In genomic region chr17:79131701-79132100, GRCh38 we compare ENCODE assay signal across 23 cellular contexts. TPM values are rescaled to one million over a fixed set of nuclear protein-coding genes. Genes with fewer than 3 reads are reported as not detected.
A peak's percentile ranks its signal among the peaks of the same experiment; 100 is the strongest.
DNase-seq lines count a peak whose midpoint lies in the region; ATAC-seq, FAIRE-seq and TF ChIP-seq lines count a peak whose summit lies in the region.
"Had no signal": no experiment of that assay in that cellular context is flagged by ENCODE, and none has a peak within 500 bp of the region (broad histone marks: within the 10 kb centered on the region; RNA-seq: fewer than 3 reads in every experiment).

No MANE protein-coding gene starts in this region.

- DNase-seq in NCI-H1105 treated with DMSO at 0.1 percent for 48 hours (lab: John Stamatoyannopoulos, UW) (peak; percentile 28), NCI-H1105 (lab: John Stamatoyannopoulos, UW) (no peak), D721Med (ENCODE audit: insufficient read length, low spot score) (peak; percentile 96), NCI-H69 (lab: John Stamatoyannopoulos, UW) (peak; percentile 32), neural progenitor cell (ENCODE audit: low spot score) (no peak), midbrain (lab: John Stamatoyannopoulos, UW) (no peak)
- DNase-seq in NK-92 treated with Interleukin-12 subunit alpha and Interleukin-12 subunit beta, amount 100 ng/mL, for 24 hours (lab: John Stamatoyannopoulos, UW) = no peak
- DNase-seq: 8988T; C1 segment of cervical spinal cord; Caco-2; CD4-positive, CD25-positive, alpha-beta regulatory T cell; CD8-positive, alpha-beta memory T cell; DND-41; EL; GM23248; HFFc6; IMR-90 had no signal

- H3K4me2 ChIP-seq in neural progenitor cell = no peak overlapping the region

- no peaks in the 10 kb centered on the region for H3K27me3 ChIP-seq in neural progenitor cell

- no peaks in the 10 kb centered on the region for H3K9me3 Mint-ChIP-seq in neural progenitor cell
- H3K9me3 Mint-ChIP-seq: CD4-positive, CD25-positive, alpha-beta regulatory T cell; CD8-positive, alpha-beta memory T cell; HFFc6 had no signal

- no peak for FAIRE-seq in D721Med (lab: Jason Lieb, UNC)
- FAIRE-seq: GM12878, GM19239, HTR-8/SVneo, K562 had no signal

- H3K27me3 Mint-ChIP-seq in neural progenitor cell (ENCODE audit: insufficient read depth, low read depth) = peaks cover 11% of the 10 kb centered on the region

- H2AFZ ChIP-seq in neural progenitor cell (replicated peaks) = no peak overlapping the region
- H2AFZ ChIP-seq: GM23248 had no signal

- no peaks in the 10 kb centered on the region for H3K4me1 ChIP-seq in neural progenitor cell
- H3K4me1 ChIP-seq: Caco-2 had no signal

- no peak overlapping the region for H3K9ac ChIP-seq in neural progenitor cell
- H3K9ac ChIP-seq: GM23248 had no signal

- no peak for ATAC-seq in GM19395 (IDR thresholded peaks at IDR 0.05; ENCODE audit: unreplicated experiment)
- ATAC-seq: GM12878, HCT116, K562 had no signal

- peak overlapping the region; percentile 46 for H3K27ac Mint-ChIP-seq in neural progenitor cell
- H3K27ac Mint-ChIP-seq: CD4-positive, CD25-positive, alpha-beta regulatory T cell; HFFc6 had no signal

- no peak for TF ChIP-seq CTCF in D721Med (IDR thresholded peaks at IDR 0.05; ENCODE audit: insufficient read depth, missing control alignments)
- TF ChIP-seq CTCF in neural progenitor cell (IDR thresholded peaks at IDR 0.05) = no peak

- H3K27ac ChIP-seq in neural progenitor cell = no peak overlapping the region
- H3K27ac ChIP-seq: GM23248 had no signal

- no peaks in the 10 kb centered on the region for H3K36me3 ChIP-seq in neural progenitor cell

- no peaks in the 10 kb centered on the region for H3K36me3 Mint-ChIP-seq in neural progenitor cell
- H3K36me3 Mint-ChIP-seq: CD4-positive, CD25-positive, alpha-beta regulatory T cell; CD8-positive, alpha-beta memory T cell had no signal

- no peaks in the 10 kb centered on the region for H4K20me1 ChIP-seq in neural progenitor cell (ENCODE audit: low read depth)

- H3K79me2 ChIP-seq in neural progenitor cell (ENCODE audit: low read depth) = no peaks in the 10 kb centered on the region

- H3F3A ChIP-seq in neural progenitor cell (ENCODE audit: low read depth) = no peaks in the 10 kb centered on the region

- H3K4me1 Mint-ChIP-seq in neural progenitor cell = peaks cover 10% of the 10 kb centered on the region
- H3K4me1 Mint-ChIP-seq: CD4-positive, CD25-positive, alpha-beta regulatory T cell; CD8-positive, alpha-beta memory T cell had no signal

- no peak overlapping the region for H3K4me3 ChIP-seq in neural progenitor cell
- H3K4me3 ChIP-seq: GM12878, GM23248, K562 had no signal

- H3K4me3 Mint-ChIP-seq in neural progenitor cell = no peak overlapping the region
- H3K4me3 Mint-ChIP-seq: CD4-positive, CD25-positive, alpha-beta regulatory T cell; CD8-positive, alpha-beta memory T cell; HFFc6 had no signal

- H3K9me3 ChIP-seq in neural progenitor cell (ENCODE audit: low read depth) = no peaks in the 10 kb centered on the region

RNA-seq across cellular contexts. Expression of gene ENGASE, which starts 57.1 kb away (rescaled TPM):
- total RNA-seq in neural progenitor cell (ENCODE audit: low replicate concordance) = 11.7 and 29.4 TPM in 2 replicates

Comparison
In these comparisons a context has a peak if more than half of its experiments do, and no peak if none do; other contexts are left out.
1. DNase-seq: peak in NCI-H1105 treated with DMSO at 0.1 percent for 48 hours (single experiment), D721Med (single experiment) and NCI-H69 (single experiment); none in NCI-H1105 (single experiment), neural progenitor cell (single experiment), midbrain (single experiment) and NK-92 treated with Interleukin-12 subunit alpha and Interleukin-12 subunit beta, amount 100 ng/mL, for 24 hours (single experiment).